25 cellular contexts compared by ENCODE assay signal in the genomic region with DNA sequence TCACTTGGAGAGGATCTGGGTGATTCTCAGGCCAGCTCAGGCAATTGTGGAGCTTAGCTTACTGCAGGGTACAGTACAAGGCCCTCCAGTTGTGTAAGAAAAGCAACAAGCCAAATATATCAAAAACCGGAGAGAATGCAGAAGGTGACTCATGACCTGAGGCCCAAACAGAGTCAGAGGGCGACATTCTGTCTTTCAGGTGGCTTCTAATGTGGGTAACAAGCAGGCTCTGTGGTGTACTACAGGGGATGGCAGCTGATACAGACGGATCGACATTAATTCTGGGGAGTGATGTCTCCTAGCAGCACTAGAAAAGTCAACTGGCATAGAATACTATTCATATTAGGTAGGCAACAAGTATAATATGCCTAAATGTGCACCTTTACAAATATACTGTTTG.
"Had no signal": no experiment of that assay in that cellular context is flagged by ENCODE, and none has a peak within 500 bp of the region (broad histone marks: within the 10 kb centered on the region; RNA-seq: fewer than 3 reads in every experiment).

No MANE protein-coding gene starts in this region.

- H3K4me3 ChIP-seq: ascending aorta, heart left ventricle, pancreas, psoas muscle, sigmoid colon, thoracic aorta had no signal

- H3K4me1 ChIP-seq: ascending aorta, pancreas, psoas muscle, sigmoid colon had no signal

- DNase-seq: activated CD4-positive, alpha-beta memory T cell treated with anti-CD3 and anti-CD28 coated beads for 36 hours; activated CD4-positive, alpha-beta T cell treated with anti-CD3 and anti-CD28 coated beads, Interleukin-2, amount 10 ng/mL, durations not matched to agents 24 days and 14 days; activated CD4-positive, CD25-positive, alpha-beta regulatory T cell treated with anti-CD3 and anti-CD28 coated beads, Interleukin-2, amount 50 U/mL, for 72 hours; activated CD8-positive, alpha-beta memory T cell treated with anti-CD3 and anti-CD28 coated beads, Interleukin-2, amount 50 U/mL, for 4 hours; activated gamma-delta T cell; activated naive CD4-positive, alpha-beta T cell treated with anti-CD3 and anti-CD28 coated beads, Interleukin-2, amount 10 ng/mL, durations not matched to agents 7 days and 5 days; activated naive CD8-positive, alpha-beta T cell treated with anti-CD3 and anti-CD28 coated beads, Interleukin-2, amount 10 ng/mL, durations not matched to agents 7 days and 5 days; activated T-cell treated with anti-CD3 and anti-CD28 coated beads, Interleukin-2, amount 50 U/mL, for 1 hour; brain microvascular endothelial cell; caudate nucleus; cortex of kidney; effector memory CD8-positive, alpha-beta T cell; foreskin fibroblast; heart left ventricle; naive B cell; nephron progenitor cell; pancreas; psoas muscle; sigmoid colon; small intestine; stimulated activated CD4-positive, alpha-beta T cell treated with anti-CD3 and anti-CD28 coated beads, Interleukin-4, amount 100 ng/mL, for 24 hours; T-helper 9 cell; trophoblast cell had no signal

- H3K9me3 ChIP-seq: ascending aorta, heart left ventricle, pancreas, psoas muscle, sigmoid colon, thoracic aorta had no signal

- H3K36me3 ChIP-seq: ascending aorta, brain microvascular endothelial cell, heart left ventricle, pancreas, sigmoid colon, thoracic aorta had no signal

- H3K27me3 ChIP-seq: ascending aorta, brain microvascular endothelial cell, heart left ventricle, pancreas, sigmoid colon had no signal

- H3K27ac ChIP-seq: ascending aorta, brain microvascular endothelial cell, heart left ventricle, pancreas, psoas muscle, sigmoid colon, thoracic aorta had no signal
